ENCODE assay signal across 8 cellular contexts in the genomic region with DNA sequence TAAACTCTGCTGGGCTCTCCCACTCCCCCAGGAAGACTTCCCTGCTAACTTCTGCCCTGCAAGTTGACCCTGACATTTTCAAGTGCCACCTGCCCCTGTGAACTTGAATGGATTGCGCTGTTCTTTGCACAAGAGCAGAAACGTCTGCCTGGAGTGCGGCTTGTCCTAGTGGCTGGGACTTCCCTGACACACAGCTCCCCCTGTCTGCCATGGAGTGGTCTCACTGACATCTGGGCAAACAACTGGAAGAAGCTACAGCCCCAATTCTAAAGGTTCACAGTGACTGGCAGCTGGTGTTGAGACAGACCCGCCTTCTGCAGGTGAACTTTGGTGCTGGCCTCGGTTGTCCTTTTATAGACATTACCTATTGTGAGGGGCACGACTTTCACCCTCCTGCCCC.
DNase-seq lines count a peak whose midpoint lies in the region; FAIRE-seq and TF ChIP-seq lines count a peak whose summit lies in the region.
"Not testable (repeated sequence)": the region's sequence is repeated elsewhere in the genome, so short reads cannot be mapped to it uniquely, and the experiment has no call there.

No MANE protein-coding gene starts in this region.

- not testable (repeated sequence) for H3K4me1 ChIP-seq in esophagus muscularis mucosa; keratinocyte (ENCODE audit: control insufficient read depth, extremely low read depth, insufficient read depth, low read length); vagina

- TF ChIP-seq POLR2A in esophagus muscularis mucosa (IDR thresholded peaks at IDR 0.05; ENCODE audit: low read depth); vagina (IDR thresholded peaks at IDR 0.05): not testable (repeated sequence)

- in situ Hi-C loops in SK-MEL-5 (cut with HindIII; ENCODE audit: low pct_unique_long_range_greater_than_20kb, low sequenced_read_pairs) = not testable (repeated sequence)

- TF ChIP-seq CTCF in esophagus muscularis mucosa (IDR thresholded peaks at IDR 0.05) = peak; percentile 51 to 62 (median 60)
- TF ChIP-seq CTCF in keratinocyte (optimal IDR thresholded peaks at IDR 0.05 in 1 of 3, IDR thresholded peaks at IDR 0.05 in 1 of 3, conservative IDR thresholded peaks at IDR 0.05 in 1 of 3; ENCODE audit: extremely low read depth in 1 of 3, insufficient read depth in 2 of 3, low read length in 3 of 3) = peak; percentile 23 to 56 (median 24)
- peak in 2 of 3 experiments; percentile 14 to 34 for TF ChIP-seq CTCF in vagina (IDR thresholded peaks at IDR 0.05)

- dilution Hi-C loops in keratinocyte (cut with MboI; ENCODE audit: extremely low pct_ligation_motif_present, low sequenced_read_pairs) = not testable (repeated sequence)

- not testable (repeated sequence) for H3K9me1 ChIP-seq in keratinocyte (ENCODE audit: control insufficient read depth, extremely low read depth, insufficient read depth, low read length)

- not testable (repeated sequence) for H2AFZ ChIP-seq in keratinocyte (ENCODE audit: control insufficient read depth, low read length)

- not testable (repeated sequence) for H3K4me3 ChIP-seq in MG63; esophagus muscularis mucosa; keratinocyte (ENCODE audit: control insufficient read depth in 2 of 3, extremely low read depth in 1 of 3, insufficient read depth in 2 of 3, low read depth in 1 of 3, low read length in 3 of 3); vagina

- peak; percentile 54 for DNase-seq in ELR (ENCODE audit: low read depth)
- peak; percentile 5 for DNase-seq in MG63
- DNase-seq in SK-MEL-5 (ENCODE audit: low read depth, low spot score) = peak; percentile 88
- peak; percentile 35 to 41 for DNase-seq in activated T-cell treated with anti-CD3 and anti-CD28 coated beads, Interleukin-2, amount 50 U/mL, for 48 hours
- peak; percentile 92 for DNase-seq in esophagus muscularis mucosa (ENCODE audit: extremely low spot score)
- DNase-seq in keratinocyte (ENCODE audit: low read depth, low spot score); vagina (ENCODE audit: extremely low spot score in 2 of 2): not testable (repeated sequence)
- DNase-seq in posterior cingulate gyrus = peak in 6 of 10 donors; percentile 44 to 82 (median 57)

- FAIRE-seq in keratinocyte (lab: Jason Lieb, UNC) = not testable (repeated sequence)

- not testable (repeated sequence) for H3K9ac ChIP-seq in keratinocyte (ENCODE audit: control insufficient read depth, extremely low read depth, insufficient read depth, low read length)

- not testable (repeated sequence) for H3K79me2 ChIP-seq in keratinocyte (ENCODE audit: control insufficient read depth, insufficient read depth, low read length)

- not testable (repeated sequence) for H3K27me3 ChIP-seq in MG63; esophagus muscularis mucosa; keratinocyte (ENCODE audit: control insufficient read depth, extremely low read depth, insufficient read depth, low read length); vagina

- not testable (repeated sequence) for H4K20me1 ChIP-seq in keratinocyte (ENCODE audit: control insufficient read depth, extremely low read depth, insufficient read depth, low read length)

- TF ChIP-seq EP300 in esophagus muscularis mucosa (IDR thresholded peaks at IDR 0.05) = not testable (repeated sequence)

- H3K27ac ChIP-seq in esophagus muscularis mucosa (replicated peaks in 1 of 4); keratinocyte (ENCODE audit: control insufficient read depth, insufficient read depth, low read length); vagina: not testable (repeated sequence)

- not testable (repeated sequence) for H3K9me3 ChIP-seq in MG63; esophagus muscularis mucosa; keratinocyte (ENCODE audit: control insufficient read depth, low read depth, low read length); vagina

- H3K4me2 ChIP-seq in keratinocyte (ENCODE audit: control insufficient read depth, extremely low read depth, insufficient read depth, low read depth, low read length) = not testable (repeated sequence)

- intact Hi-C loops in esophagus muscularis mucosa (cut with DNase I) (loop anchor here (2.0 kb wide), 1 partner anchor 138 kb away; no protein-coding TSS in a partner anchor), posterior cingulate gyrus (cut with DNase I) (loop anchor here (1.0 kb wide), 1 partner anchor 138 kb away; no protein-coding TSS in a partner anchor)
- intact Hi-C loops in vagina (cut with DNase I) = not testable (repeated sequence)

- not testable (repeated sequence) for H3K36me3 ChIP-seq in MG63; esophagus muscularis mucosa; keratinocyte (ENCODE audit: control insufficient read depth in 2 of 2, extremely low read depth in 1 of 2, insufficient read depth in 2 of 2, low read length in 2 of 2); vagina

- WGBS in esophagus muscularis mucosa = 36% methylated on average over 6 of the region's 6 CpGs
